ENCODE assay signal across 13 cellular contexts in genomic region chr20:32728435-32728834, GRCh38. TPM values are rescaled to one million over a fixed set of nuclear protein-coding genes. Genes with fewer than 3 reads are reported as not detected.
A peak's percentile ranks its signal among the peaks of the same experiment; 100 is the strongest.
DNase-seq lines count a peak whose midpoint lies in the region; ATAC-seq, FAIRE-seq and TF ChIP-seq lines count a peak whose summit lies in the region.
"Not testable (repeated sequence)": the region's sequence is repeated elsewhere in the genome, so short reads cannot be mapped to it uniquely, and the experiment has no call there.
"Had no signal": no experiment of that assay in that cellular context is flagged by ENCODE, and none has a peak within 500 bp of the region (broad histone marks: within the 10 kb centered on the region; RNA-seq: fewer than 3 reads in every experiment).

No MANE protein-coding gene starts in this region.

- H3K4me3 Mint-ChIP-seq in GM23338; activated CD4-positive, alpha-beta T cell treated with anti-CD3 and anti-CD28 coated beads, Interleukin-2, amount 10 ng/mL, durations not matched to agents 7 days and 5 days; astrocyte (ENCODE audit: unreplicated experiment): not testable (repeated sequence)
- peak overlapping the region in 1 of 10 donors; percentile 32 for H3K4me3 Mint-ChIP-seq in naive thymus-derived CD4-positive, alpha-beta T cell

- H3K4me1 Mint-ChIP-seq in GM23338 (peaks cover 17% of the 10 kb centered on the region), astrocyte (ENCODE audit: low read depth, unreplicated experiment) (peaks cover 22% of the 10 kb centered on the region)
- H3K4me1 Mint-ChIP-seq in activated CD4-positive, alpha-beta T cell treated with anti-CD3 and anti-CD28 coated beads, Interleukin-2, amount 10 ng/mL, durations not matched to agents 7 days and 5 days = peaks cover 20% of the 10 kb centered on the region
- H3K4me1 Mint-ChIP-seq in naive thymus-derived CD4-positive, alpha-beta T cell = peaks cover 11 to 31% (median 28%) of the 10 kb centered on the region in 7 donors

- peak overlapping the region; percentile 84 to 88 for H3K27ac ChIP-seq in A549
- 0 out of 2 replicates have a peak overlapping the region, but pooled peaks have one; percentile 21 for H3K27ac ChIP-seq in GM23338 (ENCODE audit: low read depth)
- peak overlapping the region; percentile 63 for H3K27ac ChIP-seq in astrocyte (ENCODE audit: low read depth, low read length)
- not testable (repeated sequence) for H3K27ac ChIP-seq in H1 (ENCODE audit: low read depth, low read length); naive thymus-derived CD4-positive, alpha-beta T cell (ENCODE audit: low read depth, low read length)

- H3K56ac ChIP-seq in H1 (replicated peaks; ENCODE audit: insufficient read length, low read depth, low read length) = not testable (repeated sequence)

- H2BK20ac ChIP-seq in H1 (ENCODE audit: low read length) = not testable (repeated sequence)

- not testable (repeated sequence) for FAIRE-seq in A549 (lab: Jason Lieb, UNC); astrocyte (lab: Jason Lieb, UNC); H1 (lab: Jason Lieb, UNC)

- H3K23me2 ChIP-seq in H1 (ENCODE audit: low read depth, low read length) = not testable (repeated sequence)

- H3K79me1 ChIP-seq in H1 (ENCODE audit: low read depth, low read length) = not testable (repeated sequence)

- not testable (repeated sequence) for ATAC-seq in A549; GM23338; naive thymus-derived CD4-positive, alpha-beta T cell

- not testable (repeated sequence) for H4K5ac ChIP-seq in H1 (ENCODE audit: insufficient read length, low read depth, low read length)

- CTCF ChIA-PET in A549 (lab: Yijun Ruan, JAX) = interaction anchor here (1.2 to 1.6 kb wide), 2 partner anchors 10 to 61 kb away, joined by 3 to 6 read pairs; no protein-coding TSS in a partner anchor
- CTCF ChIA-PET in activated CD4-positive, alpha-beta T cell treated with anti-CD3 and anti-CD28 coated beads, Interleukin-2, amount 10 ng/mL, durations not matched to agents 7 days and 5 days (lab: Charles Lee); naive thymus-derived CD4-positive, alpha-beta T cell (lab: Charles Lee): not testable (repeated sequence)
- CTCF ChIA-PET in H1 (lab: Charles Lee; ENCODE audit: partially characterized antibody) = interaction anchor here (0.7 to 1.7 kb wide), 2 partner anchors 28 to 50 kb away, joined by 4 to 8 read pairs; no protein-coding TSS in a partner anchor

- intact Hi-C loops in naive thymus-derived CD4-positive, alpha-beta T cell (cut with micrococcal nuclease); posterior vena cava (cut with DNase I): not testable (repeated sequence)

- H3K4me2 ChIP-seq in A549 (peak overlapping the region; percentile 58), astrocyte (ENCODE audit: low read length) (peak overlapping the region; percentile 57)
- not testable (repeated sequence) for H3K4me2 ChIP-seq in GM23338; H1 (ENCODE audit: insufficient read depth in 1 of 2, low read depth in 2 of 2, low read length in 2 of 2)

- not testable (repeated sequence) for H3K23ac ChIP-seq in H1 (ENCODE audit: insufficient read length)

- H3K9me3 ChIP-seq in A549; astrocyte (ENCODE audit: insufficient read depth, low read depth, low read length); H1 (ENCODE audit: insufficient read depth in 2 of 2, low read depth in 1 of 2, low read length in 1 of 2); naive thymus-derived CD4-positive, alpha-beta T cell (ENCODE audit: control insufficient read depth in 2 of 3, low read length in 3 of 3): not testable (repeated sequence)

- H3K27me3 ChIP-seq in GM23338 (ENCODE audit: insufficient read depth); astrocyte (ENCODE audit: insufficient read depth, low read length); H1 (replicated peaks in 1 of 4; ENCODE audit: control insufficient read depth in 3 of 4, extremely low read depth in 1 of 4, insufficient read depth in 3 of 4, low read length in 3 of 4); naive thymus-derived CD4-positive, alpha-beta T cell (ENCODE audit: control insufficient read depth in 2 of 2, insufficient read depth in 2 of 2, low read length in 2 of 2): not testable (repeated sequence)

- H3K18ac ChIP-seq in H1 (ENCODE audit: extremely low read depth, low read length) = not testable (repeated sequence)

- not testable (repeated sequence) for H4K8ac ChIP-seq in H1 (ENCODE audit: extremely low read depth, insufficient read depth, low read length)

- not testable (repeated sequence) for H3K9me2 ChIP-seq in GM23338 (ENCODE audit: insufficient read depth)

- 68% methylated on average over 6 of the region's 6 CpGs for WGBS in A549 (ENCODE audit: missing lambda C conversion rate)
- 97% methylated on average over 6 of the region's 6 CpGs; no CpG with 5 or more reads in 1 of the 2 experiments for WGBS in H1 (ENCODE audit: extremely low coverage in 1 of 2, insufficient coverage in 1 of 2, insufficient read length in 1 of 2, insufficient replicate concordance in 2 of 2, low coverage in 1 of 2, low lambda C conversion rate in 2 of 2, missing lambda C conversion rate in 1 of 2), 2 experiments

- not testable (repeated sequence) for H3F3A ChIP-seq in GM23338 (replicated peaks; ENCODE audit: low read depth)

- DNase-seq in A549 (ENCODE audit: low read depth in 1 of 2, low spot score in 1 of 2); GM23338 (ENCODE audit: low spot score); activated CD4-positive, alpha-beta T cell treated with anti-CD3 and anti-CD28 coated beads, Interleukin-2, amount 10 ng/mL, durations not matched to agents 7 days and 5 days; astrocyte (ENCODE audit: low read depth); H1 (ENCODE audit: low read depth in 1 of 2, low spot score in 2 of 2); naive thymus-derived CD4-positive, alpha-beta T cell: not testable (repeated sequence)
- peak; percentile 9 for DNase-seq in posterior vena cava (ENCODE audit: low spot score)

- not testable (repeated sequence) for H2BK120ac ChIP-seq in H1 (replicated peaks; ENCODE audit: low read depth, low read length)

- not testable (repeated sequence) for TF ChIP-seq RAD21 in A549 (conservative IDR thresholded peaks at IDR 0.05 in 1 of 2, IDR thresholded peaks at IDR 0.05 in 1 of 2); H1 (IDR thresholded peaks at IDR 0.05 in 1 of 2, conservative IDR thresholded peaks at IDR 0.05 in 1 of 2; ENCODE audit: low read depth in 2 of 2, low read length in 2 of 2)

- not testable (repeated sequence) for H3K27me3 Mint-ChIP-seq in GM23338 (ENCODE audit: insufficient read depth, low read depth, poor library complexity); activated CD4-positive, alpha-beta T cell treated with anti-CD3 and anti-CD28 coated beads, Interleukin-2, amount 10 ng/mL, durations not matched to agents 7 days and 5 days; astrocyte (ENCODE audit: low read depth, unreplicated experiment); naive thymus-derived CD4-positive, alpha-beta T cell

- not testable (repeated sequence) for H2BK12ac ChIP-seq in H1 (ENCODE audit: low read depth, low read length)

- H3K36me3 Mint-ChIP-seq in GM23338 (ENCODE audit: low read depth) = peaks cover 57% of the 10 kb centered on the region
- H3K36me3 Mint-ChIP-seq in activated CD4-positive, alpha-beta T cell treated with anti-CD3 and anti-CD28 coated beads, Interleukin-2, amount 10 ng/mL, durations not matched to agents 7 days and 5 days (ENCODE audit: low read depth) = peaks cover 33% of the 10 kb centered on the region
- not testable (repeated sequence) for H3K36me3 Mint-ChIP-seq in astrocyte (ENCODE audit: low read depth, unreplicated experiment)
- H3K36me3 Mint-ChIP-seq in naive thymus-derived CD4-positive, alpha-beta T cell = peaks cover 0 to 23% (median 20%) of the 10 kb centered on the region in 5 donors

- not testable (repeated sequence) for TF ChIP-seq CTCF in A549 (IDR thresholded peaks at IDR 0.05); GM23338 (conservative IDR thresholded peaks at IDR 0.05; ENCODE audit: low read depth in 2 of 2); astrocyte (IDR thresholded peaks at IDR 0.05; ENCODE audit: insufficient read depth, low read depth, low read length); H1 (IDR thresholded peaks at IDR 0.05; ENCODE audit: control extremely low read depth in 1 of 3, insufficient read depth in 1 of 3, low read depth in 1 of 3, low read length in 3 of 3)

- H4K91ac ChIP-seq in H1 (replicated peaks; ENCODE audit: insufficient read length, low read length) = not testable (repeated sequence)

- peaks cover 39% of the 10 kb centered on the region for H4K20me1 ChIP-seq in GM23338 (replicated peaks; ENCODE audit: insufficient read depth)
- H4K20me1 ChIP-seq in astrocyte (ENCODE audit: insufficient read depth, low read length); H1 (replicated peaks in 1 of 2; ENCODE audit: control insufficient read depth in 1 of 2, insufficient read depth in 2 of 2, low read length in 2 of 2): not testable (repeated sequence)

- not testable (repeated sequence) for H3K14ac ChIP-seq in H1 (ENCODE audit: insufficient read length)

- POLR2A ChIA-PET in A549 (lab: Yijun Ruan, JAX); activated CD4-positive, alpha-beta T cell treated with anti-CD3 and anti-CD28 coated beads, Interleukin-2, amount 10 ng/mL, durations not matched to agents 7 days and 5 days (lab: Charles Lee); H1 (lab: Charles Lee; ENCODE audit: partially characterized antibody); naive thymus-derived CD4-positive, alpha-beta T cell (lab: Charles Lee): not testable (repeated sequence)

- H2AK5ac ChIP-seq in H1 (ENCODE audit: low read depth, low read length) = not testable (repeated sequence)

- not testable (repeated sequence) for H2BK5ac ChIP-seq in H1 (ENCODE audit: low read depth, low read length)

- not testable (repeated sequence) for H3K4me3 ChIP-seq in A549; GM23338; astrocyte (ENCODE audit: insufficient read depth, low read depth, low read length); H1 (ENCODE audit: extremely low read depth in 1 of 4, insufficient read depth in 2 of 4, low read depth in 3 of 4, low read length in 4 of 4); naive thymus-derived CD4-positive, alpha-beta T cell (ENCODE audit: low read length)

- H3K9me3 Mint-ChIP-seq in GM23338; activated CD4-positive, alpha-beta T cell treated with anti-CD3 and anti-CD28 coated beads, Interleukin-2, amount 10 ng/mL, durations not matched to agents 7 days and 5 days; astrocyte (ENCODE audit: unreplicated experiment); naive thymus-derived CD4-positive, alpha-beta T cell: not testable (repeated sequence)

- TF ChIP-seq EP300 in A549 (IDR thresholded peaks at IDR 0.05); H1 (IDR thresholded peaks at IDR 0.05; ENCODE audit: borderline replicate concordance in 1 of 2, low read depth in 2 of 2, low read length in 2 of 2): not testable (repeated sequence)

- peaks cover 29% of the 10 kb centered on the region for H3K36me3 ChIP-seq in GM23338 (ENCODE audit: insufficient read depth)
- H3K36me3 ChIP-seq in astrocyte (ENCODE audit: insufficient read depth, low read length) = not testable (repeated sequence)
- H3K36me3 ChIP-seq in H1 (ENCODE audit: control insufficient read depth in 2 of 4, insufficient read depth in 4 of 4, low read length in 3 of 4) = peaks cover 4 to 41% (median 9%) of the 10 kb centered on the region in 4 experiments
- peaks cover 0 to 41% (median 3%) of the 10 kb centered on the region in 3 experiments for H3K36me3 ChIP-seq in naive thymus-derived CD4-positive, alpha-beta T cell (ENCODE audit: control insufficient read depth in 2 of 3, insufficient read depth in 3 of 3, low read length in 3 of 3)

- not testable (repeated sequence) for H3K4ac ChIP-seq in H1 (replicated peaks; ENCODE audit: insufficient read length, low read depth, low read length)

- H3K4me1 ChIP-seq in A549 (peaks cover 56% of the 10 kb centered on the region), GM23338 (ENCODE audit: insufficient read depth) (peaks cover 20% of the 10 kb centered on the region), astrocyte (ENCODE audit: insufficient read depth, low read length) (peaks cover 24% of the 10 kb centered on the region)
- H3K4me1 ChIP-seq in H1 (replicated peaks in 1 of 4; ENCODE audit: control insufficient read depth in 3 of 4, insufficient read depth in 4 of 4, low read length in 3 of 4); naive thymus-derived CD4-positive, alpha-beta T cell (ENCODE audit: control insufficient read depth in 2 of 2, insufficient read depth in 2 of 2, low read length in 2 of 2): not testable (repeated sequence)

- not testable (repeated sequence) for H2BK15ac ChIP-seq in H1 (ENCODE audit: low read length)

- H3K9ac ChIP-seq in astrocyte (ENCODE audit: low read length) = peak overlapping the region; percentile 44
- H3K9ac ChIP-seq in H1 (replicated peaks in 1 of 4; ENCODE audit: extremely low read depth in 1 of 4, low read depth in 3 of 4, low read length in 3 of 4) = not testable (repeated sequence)

- H3K27ac Mint-ChIP-seq in GM23338 (0 out of 2 replicates have a peak overlapping the region, but pooled peaks have one; percentile 48), astrocyte (ENCODE audit: unreplicated experiment) (peak overlapping the region; percentile 95)
- peak overlapping the region; percentile 60 for H3K27ac Mint-ChIP-seq in activated CD4-positive, alpha-beta T cell treated with anti-CD3 and anti-CD28 coated beads, Interleukin-2, amount 10 ng/mL, durations not matched to agents 7 days and 5 days
- H3K27ac Mint-ChIP-seq in naive thymus-derived CD4-positive, alpha-beta T cell = peak overlapping the region in 5 of 9 donors; percentile 29 to 64 (median 36)

- peaks cover 87% of the 10 kb centered on the region for H3K79me2 ChIP-seq in GM23338 (replicated peaks; ENCODE audit: insufficient read depth)
- H3K79me2 ChIP-seq in astrocyte (ENCODE audit: insufficient read depth, low read length) = peaks cover 11% of the 10 kb centered on the region
- H3K79me2 ChIP-seq in H1 (ENCODE audit: control insufficient read depth in 1 of 2, insufficient read depth in 2 of 2, low read length in 2 of 2) = peaks cover 0 to 43% of the 10 kb centered on the region in 2 experiments; a peak in 3 of 4 replicates

- TF ChIP-seq POLR2A in A549 (IDR thresholded peaks at IDR 0.05; ENCODE audit: low read length); H1 (IDR thresholded peaks at IDR 0.05; ENCODE audit: control extremely low read depth in 1 of 2, low read depth in 2 of 2, low read length in 2 of 2): not testable (repeated sequence)

- not testable (repeated sequence) for H2AFZ ChIP-seq in GM23338; astrocyte (ENCODE audit: low read depth, low read length); H1 (ENCODE audit: low read length)

RNA-seq across cellular contexts. Expression of gene COMMD7, which starts 14.8 kb away (rescaled TPM):
- polyA plus RNA-seq in A549 (2011; rRNA removed) (74.1 and 86.3 TPM in 2 replicates), A549 (2017; fragmentation: RNase III; extraction: RNeasy Plus Mini Kit Qiagen cat#74134 plus additional on column Dnase treatment) (50.6 to 55.7 TPM (median 53.3 TPM) in 3 replicates), GM23338 (2016; fragmentation: Nextera tagmentation; extraction: Ambion mirVana) (67.3 and 70.4 TPM in 2 replicates), H1 (2011; rRNA removed) (39.4 and 39.8 TPM in 2 replicates)
- polyA plus RNA-seq in A549 (2012; cell fraction: cytosol; rRNA removed) = 41.4 and 51.8 TPM in 2 replicates
- 22.3 and 28.8 TPM in 2 replicates for polyA plus RNA-seq in A549 (2012; cell fraction: nucleus; rRNA removed)
- polyA minus RNA-seq in A549 (2011; rRNA and poly(A)+ RNA removed) = 22.5 and 28.8 TPM in 2 replicates
- total RNA-seq in GM23338 (2014; rRNA removed; shearing (Covaris generic)) = 84.7 and 86.4 TPM in 2 replicates
- total RNA-seq in activated CD4-positive, alpha-beta T cell treated with anti-CD3 and anti-CD28 coated beads, Interleukin-2, amount 10 ng/mL, durations not matched to agents 7 days and 5 days = 10 to 100 TPM; 63.4 to 75.7 TPM
- total RNA-seq in astrocyte (38.7 and 38.9 TPM in 2 replicates), posterior vena cava (10 to 100 TPM; 38.9 to 43.2 TPM)
- 48.8 and 48.9 TPM in 2 replicates for total RNA-seq in H1 (2021; fragmentation: NEBNext Ultra II Directional; extraction: Animal tissue kit (Norgen Biotek cat#: 25700))
- 41.8 TPM for polyA plus RNA-seq in H1 (2011; cell fraction: cytosol; rRNA removed)
- polyA plus RNA-seq in H1 (2011; cell fraction: nucleus; rRNA removed) = 37.4 TPM
- 37.7 to 43.8 TPM (median 39.0 TPM) in 4 replicates for polyA plus RNA-seq in H1 (2012, experiment 1 of 2)
- polyA plus RNA-seq in H1 (2012, experiment 2 of 2) = 51.1 TPM
- 50.4 TPM for polyA plus RNA-seq in H1 (2013, experiment 1 of 2)
- 48.5 TPM for polyA plus RNA-seq in H1 (2013, experiment 2 of 2)
- polyA minus RNA-seq in H1 (2011; rRNA and poly(A)+ RNA removed) = 26.8 and 28.1 TPM in 2 replicates
- 16.2 TPM for polyA minus RNA-seq in H1 (2011; cell fraction: cytosol; rRNA and poly(A)+ RNA removed)
- 27.2 TPM for polyA minus RNA-seq in H1 (2011; cell fraction: nucleus; rRNA and poly(A)+ RNA removed)
- 10 to 100 TPM; 31.5 to 66.3 (median 40.3) TPM for total RNA-seq in naive thymus-derived CD4-positive, alpha-beta T cell
- 100 to 1,000 TPM; 141 TPM for polyA plus RNA-seq in naive thymus-derived CD4-positive, alpha-beta T cell

RNA-seq across cellular contexts. Expression of gene DNMT3B, which starts 33.8 kb away (rescaled TPM):
- polyA plus RNA-seq in A549 (2011; rRNA removed) (5.2 and 6.2 TPM in 2 replicates), A549 (2017; fragmentation: RNase III; extraction: RNeasy Plus Mini Kit Qiagen cat#74134 plus additional on column Dnase treatment) (9.5 to 11.3 TPM (median 10.1 TPM) in 3 replicates), GM23338 (2016; fragmentation: Nextera tagmentation; extraction: Ambion mirVana) (711 and 726 TPM in 2 replicates), H1 (2011; rRNA removed) (433 and 469 TPM in 2 replicates)
- polyA plus RNA-seq in A549 (2012; cell fraction: cytosol; rRNA removed) = 9.4 and 12.2 TPM in 2 replicates
- 29.6 and 31.6 TPM in 2 replicates for polyA plus RNA-seq in A549 (2012; cell fraction: nucleus; rRNA removed)
- polyA minus RNA-seq in A549 (2011; rRNA and poly(A)+ RNA removed) = 5.5 and 6.0 TPM in 2 replicates
- total RNA-seq in GM23338 (2014; rRNA removed; shearing (Covaris generic)) = 2,222 and 2,281 TPM in 2 replicates
- 1 to 10 TPM; 3.7 to 4.1 TPM for total RNA-seq in activated CD4-positive, alpha-beta T cell treated with anti-CD3 and anti-CD28 coated beads, Interleukin-2, amount 10 ng/mL, durations not matched to agents 7 days and 5 days
- total RNA-seq in astrocyte (5.0 and 5.6 TPM in 2 replicates), posterior vena cava (under 1 TPM; 0.38 to 0.56 TPM)
- 1,016 and 1,038 TPM in 2 replicates for total RNA-seq in H1 (2021; fragmentation: NEBNext Ultra II Directional; extraction: Animal tissue kit (Norgen Biotek cat#: 25700))
- 457 TPM for polyA plus RNA-seq in H1 (2011; cell fraction: cytosol; rRNA removed)
- polyA plus RNA-seq in H1 (2011; cell fraction: nucleus; rRNA removed) = 676 TPM
- 568 to 702 TPM (median 611 TPM) in 4 replicates for polyA plus RNA-seq in H1 (2012, experiment 1 of 2)
- polyA plus RNA-seq in H1 (2012, experiment 2 of 2) = 410 TPM
- 587 TPM for polyA plus RNA-seq in H1 (2013, experiment 1 of 2)
- polyA plus RNA-seq in H1 (2013, experiment 2 of 2) = 555 TPM
- 327 and 359 TPM in 2 replicates for polyA minus RNA-seq in H1 (2011; rRNA and poly(A)+ RNA removed)
- polyA minus RNA-seq in H1 (2011; cell fraction: cytosol; rRNA and poly(A)+ RNA removed) = 389 TPM
- polyA minus RNA-seq in H1 (2011; cell fraction: nucleus; rRNA and poly(A)+ RNA removed) = 257 TPM
- total RNA-seq in naive thymus-derived CD4-positive, alpha-beta T cell = 1 to 10 TPM in 1 of 5 experiments, under 1 TPM in 4; 0.32 to 2.5 (median 0.66) TPM
- under 1 TPM; 0.33 to 0.72 TPM for polyA plus RNA-seq in naive thymus-derived CD4-positive, alpha-beta T cell

RNA-seq across cellular contexts. Expression of gene C20orf203, which starts 54.7 kb away (rescaled TPM):
- polyA plus RNA-seq in A549 (2011; rRNA removed) (0.01 TPM in 1 of 2 replicates, not detected in the other), A549 (2017; fragmentation: RNase III; extraction: RNeasy Plus Mini Kit Qiagen cat#74134 plus additional on column Dnase treatment) (not detected in 3 replicates), GM23338 (2016; fragmentation: Nextera tagmentation; extraction: Ambion mirVana) (0.03 and 0.11 TPM in 2 replicates), H1 (2011; rRNA removed) (0.03 and 0.08 TPM in 2 replicates)
- not detected in 2 replicates for polyA plus RNA-seq in A549 (2012; cell fraction: cytosol; rRNA removed)
- 0.02 TPM in 1 of 2 replicates, not detected in the other for polyA plus RNA-seq in A549 (2012; cell fraction: nucleus; rRNA removed)
- polyA minus RNA-seq in A549 (2011; rRNA and poly(A)+ RNA removed) = 0.05 and 0.08 TPM in 2 replicates
- 0.08 TPM in 1 of 2 replicates, not detected in the other for total RNA-seq in GM23338 (2014; rRNA removed; shearing (Covaris generic))
- total RNA-seq in activated CD4-positive, alpha-beta T cell treated with anti-CD3 and anti-CD28 coated beads, Interleukin-2, amount 10 ng/mL, durations not matched to agents 7 days and 5 days = under 1 TPM; 0.07 to 0.08 TPM
- total RNA-seq in astrocyte (not detected in 2 replicates), posterior vena cava (under 1 TPM in 1 of 2 donors, not detected in 1; 0.05 TPM)
- total RNA-seq in H1 (2021; fragmentation: NEBNext Ultra II Directional; extraction: Animal tissue kit (Norgen Biotek cat#: 25700)) = not detected in 2 replicates
- 0.06 TPM for polyA plus RNA-seq in H1 (2011; cell fraction: cytosol; rRNA removed)
- 0.26 TPM for polyA plus RNA-seq in H1 (2011; cell fraction: nucleus; rRNA removed)
- polyA plus RNA-seq in H1 (2012, experiment 1 of 2) = 0.06 to 0.12 TPM in 2 of 4 replicates, not detected in the others
- polyA plus RNA-seq in H1 (2012, experiment 2 of 2) = not detected
- polyA plus RNA-seq in H1 (2013, experiment 1 of 2) = 0.08 TPM
- 0.02 TPM for polyA plus RNA-seq in H1 (2013, experiment 2 of 2)
- polyA minus RNA-seq in H1 (2011; rRNA and poly(A)+ RNA removed) = 0.06 and 0.22 TPM in 2 replicates
- polyA minus RNA-seq in H1 (2011; cell fraction: cytosol; rRNA and poly(A)+ RNA removed) = not detected
- 0.40 TPM for polyA minus RNA-seq in H1 (2011; cell fraction: nucleus; rRNA and poly(A)+ RNA removed)
- 1 to 10 TPM in 1 of 5 experiments, under 1 TPM in 3, not detected in 1; 0.10 to 1.1 (median 0.44) TPM for total RNA-seq in naive thymus-derived CD4-positive, alpha-beta T cell
- polyA plus RNA-seq in naive thymus-derived CD4-positive, alpha-beta T cell = under 1 TPM in 1 of 2 donors, not detected in 1; 0.10 TPM
- total RNA-seq: IMR-90, PC-3, Right ventricle myocardium inferior, RPMI7951, SJCRH30 had no signal
- polyA plus RNA-seq: CD14-positive monocyte had no signal

Comparison
In these comparisons a context has a peak if more than half of its experiments do, and no peak if none do; other contexts are left out.
1. H3K27ac Mint-ChIP-seq: peak in every context shown above with its lines; median percentile 95 in astrocyte; 60 in activated CD4-positive, alpha-beta T cell treated with anti-CD3 and anti-CD28 coated beads, Interleukin-2, amount 10 ng/mL, durations not matched to agents 7 days and 5 days; 48 in GM23338; 36 in naive thymus-derived CD4-positive, alpha-beta T cell.
2. RNA of gene DNMT3B, which starts 33.8 kb away (total RNA-seq): 2,222 to 2,281 TPM in GM23338 and 1,016 to 1,038 TPM in H1; 5.0 to 5.6 TPM in astrocyte, 3.7 to 4.1 TPM in activated CD4-positive, alpha-beta T cell treated with anti-CD3 and anti-CD28 coated beads, Interleukin-2, amount 10 ng/mL, durations not matched to agents 7 days and 5 days, 0.32 to 2.5 TPM in naive thymus-derived CD4-positive, alpha-beta T cell and 0.38 to 0.56 TPM in posterior vena cava; every median in the first group is over 100 times any median in the second.